16 cellular contexts compared by ENCODE assay signal in genomic region chr2:37471994-37472393, GRCh38.
DNase-seq lines count a peak whose midpoint lies in the region; FAIRE-seq and TF ChIP-seq lines count a peak whose summit lies in the region.
"Had no signal": no experiment of that assay in that cellular context is flagged by ENCODE, and none has a peak within 500 bp of the region (broad histone marks: within the 10 kb centered on the region; RNA-seq: fewer than 3 reads in every experiment).

No MANE protein-coding gene starts in this region.

- H3K4me2 ChIP-seq in mesenchymal stem cell (ENCODE audit: low read length, poor library complexity, severe bottlenecking) = no peak overlapping the region
- H3K4me2 ChIP-seq: BLaER1 had no signal

- H2BK120ac ChIP-seq in mesenchymal stem cell (ENCODE audit: low read depth, low read length) = no peak overlapping the region

- H2BK5ac ChIP-seq in mesenchymal stem cell (ENCODE audit: low read depth, low read length, poor library complexity, severe bottlenecking) = no peak overlapping the region

- no peak overlapping the region for H3K4me3 ChIP-seq in AG09309 (ENCODE audit: control insufficient read depth, low read depth, low read length)
- no peak overlapping the region for H3K4me3 ChIP-seq in MG63
- no peak overlapping the region for H3K4me3 ChIP-seq in bronchial epithelial cell (ENCODE audit: low read depth, low read length)
- peak overlapping the region in 1 of 2 experiments; percentile 24 for H3K4me3 ChIP-seq in mesenchymal stem cell (ENCODE audit: insufficient read depth in 1 of 2, low read depth in 1 of 2, low read length in 2 of 2)
- H3K4me3 ChIP-seq in right atrium auricular region = no peak overlapping the region
- H3K4me3 ChIP-seq: BLaER1 had no signal

- H3K27ac ChIP-seq in mesenchymal stem cell (ENCODE audit: low read length, poor library complexity, severe bottlenecking) = no peak overlapping the region
- no peak overlapping the region for H3K27ac ChIP-seq in right atrium auricular region
- H3K27ac ChIP-seq: BLaER1 had no signal

- no peaks in the 10 kb centered on the region for H3K79me1 ChIP-seq in mesenchymal stem cell (replicated peaks; ENCODE audit: low read length, poor library complexity, severe bottlenecking)

- no peak overlapping the region for H3K18ac ChIP-seq in mesenchymal stem cell (ENCODE audit: low read depth in 1 of 2, low read length in 2 of 2)

- H3K27me3 ChIP-seq in MG63 (no peaks in the 10 kb centered on the region), bronchial epithelial cell (ENCODE audit: control insufficient read depth, insufficient read depth, low read length) (no peaks in the 10 kb centered on the region), mesenchymal stem cell (ENCODE audit: control insufficient read depth in 1 of 2, insufficient read depth in 1 of 2, low read length in 2 of 2) (no peaks in the 10 kb centered on the region), right atrium auricular region (no peaks in the 10 kb centered on the region)
- H3K27me3 ChIP-seq: BLaER1 had no signal

- H3K14ac ChIP-seq in mesenchymal stem cell (ENCODE audit: low read length in 2 of 2) = no peak overlapping the region

- H4K8ac ChIP-seq in mesenchymal stem cell (ENCODE audit: low read length) = no peak overlapping the region

- H3K23ac ChIP-seq in mesenchymal stem cell (ENCODE audit: low read length in 2 of 2) = no peak overlapping the region

- no peak overlapping the region for H2AFZ ChIP-seq in mesenchymal stem cell (ENCODE audit: low read depth, low read length)

- no peak overlapping the region for H2AK5ac ChIP-seq in mesenchymal stem cell (ENCODE audit: low read length, severe bottlenecking)

- no peaks in the 10 kb centered on the region for H3K9me3 ChIP-seq in MG63
- no peaks in the 10 kb centered on the region for H3K9me3 ChIP-seq in mesenchymal stem cell (ENCODE audit: control insufficient read depth, low read length)
- H3K9me3 ChIP-seq in right atrium auricular region = no peaks in the 10 kb centered on the region
- H3K9me3 ChIP-seq: BLaER1 had no signal

- peak overlapping the region; percentile 55 for H3K9ac ChIP-seq in mesenchymal stem cell (ENCODE audit: low read length)
- H3K9ac ChIP-seq: BLaER1 had no signal

- no peak overlapping the region for H2BK12ac ChIP-seq in mesenchymal stem cell (ENCODE audit: low read length in 2 of 2)

- H3K4me1 ChIP-seq in mesenchymal stem cell (ENCODE audit: control insufficient read depth, insufficient read depth, low read depth, low read length) = peaks cover 3% of the 10 kb centered on the region
- H3K4me1 ChIP-seq in right atrium auricular region = peaks cover 0 to 3% of the 10 kb centered on the region in 2 donors
- H3K4me1 ChIP-seq: BLaER1 had no signal

- H3K36me3 ChIP-seq in MG63 (no peaks in the 10 kb centered on the region), bronchial epithelial cell (ENCODE audit: control insufficient read depth, insufficient read depth, low read length) (no peaks in the 10 kb centered on the region), mesenchymal stem cell (ENCODE audit: control insufficient read depth in 1 of 2, insufficient read depth in 2 of 2, low read depth in 1 of 2, low read length in 2 of 2) (no peaks in the 10 kb centered on the region), right atrium auricular region (no peaks in the 10 kb centered on the region)
- H3K36me3 ChIP-seq: BLaER1 had no signal

- TF ChIP-seq CTCF in AG09309 (IDR thresholded peaks at IDR 0.05; ENCODE audit: control insufficient read depth, insufficient read depth, low read depth, low read length, missing control alignments) = no peak
- TF ChIP-seq CTCF in bronchial epithelial cell (IDR thresholded peaks at IDR 0.05; ENCODE audit: insufficient read depth, low read length, severe bottlenecking) = no peak
- no peak for TF ChIP-seq CTCF in right atrium auricular region (IDR thresholded peaks at IDR 0.05)

- no peak for FAIRE-seq in bronchial epithelial cell (lab: Jason Lieb, UNC)

- no peak overlapping the region for H3K4ac ChIP-seq in mesenchymal stem cell (ENCODE audit: low read depth in 1 of 2, low read length in 2 of 2)

- WGBS in mesenchymal stem cell = 11% methylated on average over 1 of the region's 1 CpG

- no peak overlapping the region for H4K91ac ChIP-seq in mesenchymal stem cell (ENCODE audit: low read length)

- DNase-seq in AG09309 (ENCODE audit: low read depth) = peak; percentile 54
- DNase-seq in MG63 = peak; percentile 53
- DNase-seq in bronchial epithelial cell (ENCODE audit: low read depth) = peak; percentile 76
- peak; percentile 85 for DNase-seq in mesenchymal stem cell
- no peak for DNase-seq in right atrium auricular region (ENCODE audit: low spot score)
- DNase-seq in NCI-H187 (lab: John Stamatoyannopoulos, UW) = no peak
- no peak for DNase-seq in activated CD4-positive, CD25-positive, alpha-beta regulatory T cell treated with anti-CD3 and anti-CD28 coated beads, Interleukin-2, amount 50 U/mL, for 72 hours
- no peak for DNase-seq in SW480 (ENCODE audit: low spot score)
- DNase-seq: cortex of kidney; GDM1; glutamatergic neuron; NCI-H2171; SHP77 treated with DMSO at 0.1 percent for 48 hours; stimulated activated CD4-positive, alpha-beta T cell treated with anti-CD3 and anti-CD28 coated beads, Interleukin-4, amount 100 ng/mL, for 1 hour; stimulated activated naive CD8-positive, alpha-beta T cell treated with anti-CD3 and anti-CD28 coated beads, Interleukin-15, amount 100 ng/mL, for 72 hours had no signal

- H2BK15ac ChIP-seq in mesenchymal stem cell (ENCODE audit: low read depth, poor library complexity, severe bottlenecking) = no peak overlapping the region

Comparison
In these comparisons a context has a peak if more than half of its experiments do, and no peak if none do; other contexts are left out.
1. DNase-seq: peak in AG09309 (single experiment), MG63 (single experiment), bronchial epithelial cell (single experiment) and mesenchymal stem cell (single experiment); none in right atrium auricular region (single experiment), NCI-H187 (0 of 2), activated CD4-positive, CD25-positive, alpha-beta regulatory T cell treated with anti-CD3 and anti-CD28 coated beads, Interleukin-2, amount 50 U/mL, for 72 hours (single experiment) and SW480 (single experiment).